29 cellular contexts compared by ENCODE assay signal in genomic region chr9:121897140-121897539, GRCh38.
"Had no signal": no experiment of that assay in that cellular context is flagged by ENCODE, and none has a peak within 500 bp of the region (broad histone marks: within the 10 kb centered on the region; RNA-seq: fewer than 3 reads in every experiment).

No MANE protein-coding gene starts in this region.

- H3K4me3 ChIP-seq: adrenal gland, thyroid gland, upper lobe of left lung, vagina had no signal

- H3K27ac Mint-ChIP-seq: activated naive CD8-positive, alpha-beta T cell; endodermal cell; mesothelial cell of epicardium; stimulated activated naive CD8-positive, alpha-beta T cell treated with anti-CD3 and anti-CD28 coated beads, Interleukin-15, Interleukin-2, amounts not matched to agents 100 ng/mL and 50 ng/mL, for 24 hours; T-helper 1 cell treated with Interleukin-12 subunit alpha and Interleukin-12 subunit beta and Interleukin-4 antibody, amounts not matched to agents 30 μg/mL and 1 μg/mL, for 36 hours had no signal

- H3K4me3 Mint-ChIP-seq: activated naive CD8-positive, alpha-beta T cell; endodermal cell; mesothelial cell of epicardium; stimulated activated naive CD8-positive, alpha-beta T cell treated with anti-CD3 and anti-CD28 coated beads, Interleukin-15, Interleukin-2, amounts not matched to agents 100 ng/mL and 50 ng/mL, for 24 hours; T-helper 1 cell treated with Interleukin-12 subunit alpha and Interleukin-12 subunit beta and Interleukin-4 antibody, amounts not matched to agents 30 μg/mL and 1 μg/mL, for 36 hours had no signal

- H3K27me3 ChIP-seq: adrenal gland, brain microvascular endothelial cell, thyroid gland, upper lobe of left lung, vagina had no signal

- H3K36me3 Mint-ChIP-seq: activated naive CD8-positive, alpha-beta T cell had no signal

- H3K36me3 ChIP-seq: adrenal gland, brain microvascular endothelial cell, thyroid gland, upper lobe of left lung, vagina had no signal

- FAIRE-seq: kidney, TTC549 had no signal

- H3K4me1 Mint-ChIP-seq: endodermal cell had no signal

- H3K27me3 Mint-ChIP-seq: activated naive CD8-positive, alpha-beta T cell; naive B cell; stimulated activated naive CD8-positive, alpha-beta T cell treated with anti-CD3 and anti-CD28 coated beads, Interleukin-15, Interleukin-2, amounts not matched to agents 100 ng/mL and 50 ng/mL, for 24 hours had no signal

- DNase-seq: activated CD4-positive, alpha-beta T cell treated with anti-CD3 and anti-CD28 coated beads for 48 hours; activated CD4-positive, alpha-beta T cell treated with anti-CD3 and anti-CD28 coated beads, Interleukin-2, amount 50 U/mL, for 48 hours; activated effector memory CD4-positive, alpha-beta T cell treated with Interleukin-2 at 50 U/mL for 16 hours; activated naive CD4-positive, alpha-beta T cell treated with Interleukin-2 at 50 U/mL for 16 hours; activated T-cell treated with anti-CD3 and anti-CD28 coated beads, Interleukin-2, amount 50 U/mL, for 48 hours; adrenal gland; aorta; brain microvascular endothelial cell; cortex of kidney; endodermal cell; head of caudate nucleus; hippocampal formation; kidney; left colon; naive B cell; stimulated activated CD4-positive, alpha-beta T cell treated with anti-CD3 and anti-CD28 coated beads, Interleukin-2, amount 100 ng/mL, for 48 hours; substantia nigra; SW 1271; T-helper 9 cell; thyroid gland had no signal

- ATAC-seq: activated CD4-positive, CD25-positive, alpha-beta regulatory T cell treated with anti-CD3 and anti-CD28 coated beads, Interleukin-2, amount 50 U/mL, for 24 hours; esophagus mucosa; left colon had no signal

- H3K27ac ChIP-seq: adrenal gland, brain microvascular endothelial cell, thyroid gland, upper lobe of left lung, vagina had no signal

- H3K9me3 ChIP-seq: adrenal gland, thyroid gland, vagina had no signal

- H3K4me1 ChIP-seq: adrenal gland, thyroid gland, upper lobe of left lung, vagina had no signal
